ENCODE assay signal across 32 cellular contexts in the genomic region with DNA sequence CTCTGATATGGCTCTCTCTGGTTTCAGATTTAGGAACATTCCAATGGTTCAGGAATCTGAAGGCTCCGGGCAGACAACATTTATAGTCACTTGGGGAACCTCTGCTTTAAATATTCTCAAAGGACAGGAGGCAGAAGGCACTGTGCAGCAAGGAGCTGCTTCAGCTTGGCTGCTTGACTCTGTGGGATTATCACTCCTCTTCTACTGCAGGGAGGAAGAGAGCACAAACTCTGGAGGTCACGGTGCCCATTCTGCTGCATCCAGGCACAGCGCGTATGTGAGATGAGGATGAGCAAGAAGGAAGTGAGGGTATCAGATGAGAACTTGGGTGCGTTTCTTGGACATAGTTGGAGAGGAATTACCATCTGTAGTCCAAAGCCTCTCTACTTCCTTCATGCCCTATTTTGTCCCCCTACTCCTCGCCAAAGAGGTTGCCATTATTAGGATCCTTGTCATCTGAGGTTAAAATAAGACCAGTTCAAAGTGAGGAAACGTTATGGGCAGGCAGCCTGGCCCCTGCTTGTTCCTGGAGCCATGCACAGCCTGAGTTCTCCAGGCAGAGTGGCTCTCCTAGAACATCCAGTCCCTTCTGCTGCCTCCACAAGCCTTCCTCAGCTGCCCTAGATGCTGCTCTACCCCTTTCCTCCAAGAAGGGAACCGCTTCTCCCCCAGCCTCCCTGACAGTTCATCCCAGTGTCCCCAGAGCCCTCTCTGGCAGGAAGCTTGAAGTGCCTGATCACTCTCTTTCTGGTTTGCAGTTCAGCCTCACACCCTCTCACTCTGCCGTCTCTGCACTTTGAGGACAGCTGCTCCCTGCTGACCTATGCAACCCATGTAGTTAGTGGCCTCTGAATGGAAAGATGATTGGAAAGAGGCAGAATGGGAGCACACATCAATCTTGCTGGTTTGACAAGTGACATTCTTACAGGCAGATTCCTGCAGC. TPM values are rescaled to one million over a fixed set of nuclear protein-coding genes. Genes with fewer than 3 reads are reported as not detected.
DNase-seq lines count a peak whose midpoint lies in the region; ATAC-seq and TF ChIP-seq lines count a peak whose summit lies in the region.
"Had no signal": no experiment of that assay in that cellular context is flagged by ENCODE, and none has a peak within 500 bp of the region (broad histone marks: within the 10 kb centered on the region; RNA-seq: fewer than 3 reads in every experiment).

No MANE protein-coding gene starts in this region.

- no peak overlapping the region for H3K4ac ChIP-seq in neuronal stem cell (ENCODE audit: low read length)

- no peak overlapping the region for H4K8ac ChIP-seq in neuronal stem cell (ENCODE audit: low read depth, low read length)

- H3K18ac ChIP-seq in neuronal stem cell (ENCODE audit: low read length): peak overlapping the region; percentile 53

- no peak overlapping the region for H3K4me2 ChIP-seq in neuronal stem cell (ENCODE audit: insufficient read depth, low read length, poor library complexity, severe bottlenecking)

- peaks cover 6% of the 10 kb centered on the region for H3K27me3 Mint-ChIP-seq in glutamatergic neuron (ENCODE audit: unreplicated experiment)
- H3K27me3 Mint-ChIP-seq: activated naive CD8-positive, alpha-beta T cell treated with anti-CD3 and anti-CD28 coated beads for 36 hours had no signal

- H3K27ac ChIP-seq in neuronal stem cell (replicated peaks; ENCODE audit: low read length): no peak overlapping the region
- H3K27ac ChIP-seq: ascending aorta had no signal

- peaks cover under 1% of the 10 kb centered on the region for H3K36me3 Mint-ChIP-seq in glutamatergic neuron (ENCODE audit: unreplicated experiment)
- H3K36me3 Mint-ChIP-seq: CD8-positive, alpha-beta memory T cell; type B pancreatic cell had no signal

- DNase-seq in Right ventricle myocardium superior (no peak), cardiac septum (ENCODE audit: low spot score) (no peak), glutamatergic neuron (peak; percentile 36), neuronal stem cell (ENCODE audit: low spot score) (no peak), germinal center (ENCODE audit: low spot score) (no peak), erythroblast (lab: John Stamatoyannopoulos, UW) (no peak)
- DNase-seq: activated CD4-positive, alpha-beta T cell treated with anti-CD3 and anti-CD28 coated beads, Interleukin-2, amount 50 U/mL, for 4 hours; activated CD4-positive, CD25-positive, alpha-beta regulatory T cell; activated effector memory CD4-positive, alpha-beta T cell treated with Interleukin-2 at 50 U/mL for 16 hours; activated naive CD8-positive, alpha-beta T cell treated with anti-CD3 and anti-CD28 coated beads for 36 hours; activated T-cell treated with anti-CD3 and anti-CD28 coated beads for 4 hours; AML-193; dermis blood vessel endothelial cell; DMS153; H7; midbrain; NCI-H1105 treated with DMSO at 0.1 percent for 48 hours; NCI-H2081; NCI-H446; NCI-H82; SW 1271; T1000 had no signal

- peaks cover 0 to 3% (median 0%) of the 10 kb centered on the region in 3 experiments for H3K27me3 ChIP-seq in neuronal stem cell (ENCODE audit: control insufficient read depth in 3 of 3, insufficient read depth in 3 of 3, low read depth in 1 of 3, low read length in 3 of 3)
- H3K27me3 ChIP-seq: ascending aorta had no signal

- no peak overlapping the region for H2AK5ac ChIP-seq in neuronal stem cell (ENCODE audit: low read depth, low read length)

- H2AFZ ChIP-seq in neuronal stem cell (ENCODE audit: low read length): peak overlapping the region; percentile 1

- no peak overlapping the region for H3K27ac Mint-ChIP-seq in glutamatergic neuron (ENCODE audit: unreplicated experiment)
- H3K27ac Mint-ChIP-seq: activated naive CD8-positive, alpha-beta T cell treated with anti-CD3 and anti-CD28 coated beads for 36 hours; IgD-negative memory B cell; type B pancreatic cell had no signal

- H4K91ac ChIP-seq in neuronal stem cell (ENCODE audit: low read depth, low read length, poor library complexity): no peak overlapping the region

- H3K4me3 ChIP-seq in neuronal stem cell (ENCODE audit: low read length in 2 of 2): no peak overlapping the region
- H3K4me3 ChIP-seq: ascending aorta had no signal

- intact Hi-C loops in Right ventricle myocardium superior (cut with DNase I): no loop called here
- intact Hi-C loops in cardiac septum (cut with DNase I): no loop called here

- no CpG with 5 or more reads among the region's 9 CpGs for WGBS in neuronal stem cell (ENCODE audit: extremely low coverage in 2 of 2, insufficient read length in 2 of 2, insufficient replicate concordance in 1 of 2), 2 donors

- H3K9me3 ChIP-seq in neuronal stem cell (replicated peaks in 1 of 2; ENCODE audit: control insufficient read depth in 2 of 2, insufficient read depth in 1 of 2, low read depth in 1 of 2, low read length in 2 of 2): peaks cover 1 to 7% of the 10 kb centered on the region in 2 donors
- H3K9me3 ChIP-seq: ascending aorta had no signal

- peak overlapping the region; percentile 84 for H2BK15ac ChIP-seq in neuronal stem cell (ENCODE audit: low read length)

- no peak for TF ChIP-seq CTCF in glutamatergic neuron (IDR thresholded peaks at IDR 0.05; ENCODE audit: partially characterized antibody, unreplicated experiment)

- ATAC-seq in Right ventricle myocardium superior (ENCODE audit: poor library complexity) (peak; percentile 51), GM18505 (IDR thresholded peaks at IDR 0.05; ENCODE audit: unreplicated experiment) (no peak), GM19023 (IDR thresholded peaks at IDR 0.05; ENCODE audit: unreplicated experiment) (no peak)

- H2BK120ac ChIP-seq in neuronal stem cell (ENCODE audit: low read depth, low read length): no peak overlapping the region

- H3K4me1 Mint-ChIP-seq in glutamatergic neuron (ENCODE audit: low read depth, unreplicated experiment): peaks cover 4% of the 10 kb centered on the region
- H3K4me1 Mint-ChIP-seq: activated naive CD8-positive, alpha-beta T cell treated with anti-CD3 and anti-CD28 coated beads for 36 hours; CD8-positive, alpha-beta memory T cell had no signal

- H3K23ac ChIP-seq in neuronal stem cell (ENCODE audit: low read depth, low read length, poor library complexity): no peak overlapping the region

- no peak overlapping the region for H3K9ac ChIP-seq in neuronal stem cell (ENCODE audit: low read depth, low read length, poor library complexity)

- H3K4me1 ChIP-seq in neuronal stem cell (ENCODE audit: control insufficient read depth in 2 of 2, insufficient read depth in 1 of 2, low read depth in 1 of 2, low read length in 2 of 2): peaks cover 9 to 14% of the 10 kb centered on the region in 2 donors
- H3K4me1 ChIP-seq: ascending aorta had no signal

- H3K79me1 ChIP-seq in neuronal stem cell (ENCODE audit: low read depth, low read length): no peaks in the 10 kb centered on the region

- no peak overlapping the region for H2BK12ac ChIP-seq in neuronal stem cell (ENCODE audit: low read length)

- H3K9me3 Mint-ChIP-seq in glutamatergic neuron (ENCODE audit: unreplicated experiment): peaks cover 2% of the 10 kb centered on the region
- H3K9me3 Mint-ChIP-seq: activated naive CD8-positive, alpha-beta T cell treated with anti-CD3 and anti-CD28 coated beads for 36 hours; CD8-positive, alpha-beta memory T cell; IgD-negative memory B cell; neural crest cell; type B pancreatic cell had no signal

- TF ChIP-seq POLR2A in GM18505 (IDR thresholded peaks at IDR 0.05; ENCODE audit: borderline replicate concordance, extremely low read depth, insufficient read depth, insufficient read length): no peak
- TF ChIP-seq POLR2A in erythroblast (IDR thresholded peaks at IDR 0.05; ENCODE audit: low read length): no peak

- no peak overlapping the region for H3K4me3 Mint-ChIP-seq in glutamatergic neuron (ENCODE audit: unreplicated experiment)
- H3K4me3 Mint-ChIP-seq: activated naive CD8-positive, alpha-beta T cell treated with anti-CD3 and anti-CD28 coated beads for 36 hours; CD8-positive, alpha-beta memory T cell; neural crest cell; type B pancreatic cell had no signal

- no peak overlapping the region for H2BK5ac ChIP-seq in neuronal stem cell (ENCODE audit: low read length)

- peak overlapping the region; percentile 15 for H3K14ac ChIP-seq in neuronal stem cell (ENCODE audit: low read length)

- H3K36me3 ChIP-seq in neuronal stem cell (replicated peaks in 1 of 2; ENCODE audit: control insufficient read depth in 2 of 2, insufficient read depth in 2 of 2, low read length in 2 of 2): no peaks in the 10 kb centered on the region
- H3K36me3 ChIP-seq: ascending aorta had no signal

RNA-seq across cellular contexts. Expression of gene FGF6, which starts 12.5 kb away (rescaled TPM):
- total RNA-seq in Right ventricle myocardium superior: not detected
- total RNA-seq in cardiac septum: not detected
- not detected for total RNA-seq in glutamatergic neuron (ENCODE audit: unreplicated experiment)
- not detected for polyA plus RNA-seq in neuronal stem cell (2013, experiment 1 of 2)
- not detected for polyA plus RNA-seq in neuronal stem cell (2013, experiment 2 of 2)
- total RNA-seq: activated naive CD8-positive, alpha-beta T cell treated with anti-CD3 and anti-CD28 coated beads for 36 hours; ascending aorta; CD8-positive, alpha-beta memory T cell; dermis blood vessel endothelial cell; G401; H7; neural crest cell; posterior vena cava; subcutaneous adipose tissue had no signal
- polyA plus RNA-seq: CD8-positive, alpha-beta memory T cell; IgD-negative memory B cell had no signal

RNA-seq across cellular contexts. Expression of gene FGF23, which starts 53.6 kb away (rescaled TPM):
- total RNA-seq in Right ventricle myocardium superior (not detected), cardiac septum (0.46 TPM), glutamatergic neuron (ENCODE audit: unreplicated experiment) (not detected)
- polyA plus RNA-seq in neuronal stem cell (2013, experiment 1 of 2): 1.2 TPM
- polyA plus RNA-seq in neuronal stem cell (2013, experiment 2 of 2): 1.3 TPM
- total RNA-seq: activated naive CD8-positive, alpha-beta T cell treated with anti-CD3 and anti-CD28 coated beads for 36 hours; ascending aorta; CD8-positive, alpha-beta memory T cell; dermis blood vessel endothelial cell; G401; posterior vena cava had no signal
- polyA plus RNA-seq: CD8-positive, alpha-beta memory T cell; IgD-negative memory B cell had no signal
